In the genomic region with DNA sequence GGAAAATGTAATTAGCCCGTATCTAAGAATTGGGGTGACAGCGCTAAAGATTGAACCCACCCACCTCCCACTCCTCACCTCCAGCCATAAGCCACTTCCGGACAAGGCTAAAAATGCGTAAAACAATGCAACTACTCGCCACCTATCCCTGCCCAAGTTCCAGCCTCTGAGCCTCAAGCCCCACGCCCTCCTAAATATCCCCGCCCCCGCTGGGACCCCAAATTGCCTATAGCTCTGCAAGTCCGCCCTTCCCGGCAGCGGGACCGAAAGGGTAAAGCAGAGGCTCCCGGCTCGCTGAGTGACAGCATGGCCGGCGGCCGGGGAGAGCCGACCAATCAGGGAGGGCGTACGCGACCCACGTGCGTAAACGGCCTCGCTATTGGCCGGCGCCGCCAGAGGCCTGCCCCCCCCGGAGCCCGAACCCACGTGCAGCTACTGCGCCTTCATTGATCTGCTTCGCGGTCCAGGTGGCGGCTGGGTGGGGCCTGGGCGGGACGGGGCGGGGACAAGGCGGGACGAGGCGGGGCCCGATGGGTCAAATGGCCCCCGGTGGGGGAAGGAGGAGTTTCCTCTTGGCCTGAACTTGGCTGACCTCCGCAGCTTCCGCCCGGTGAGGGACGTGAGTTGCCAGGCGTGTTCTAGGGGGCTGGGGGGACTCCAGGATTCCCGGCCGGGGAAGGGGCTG, we compare ENCODE assay signal across 8 cellular contexts. TPM values are rescaled to one million over a fixed set of nuclear protein-coding genes. Genes with fewer than 3 reads are reported as not detected.
DNase-seq lines count a peak whose midpoint lies in the region; ATAC-seq, FAIRE-seq and TF ChIP-seq lines count a peak whose summit lies in the region.

A gene (plus strand): TSS at position 564 of the 685 bp plus-strand sequence. CDS start 670 bp downstream, outside the sequence.

- H4K20me1 ChIP-seq in GM23338 (replicated peaks; ENCODE audit: insufficient read depth), result no peaks in the 10 kb centered on the region

- H3K4me1 ChIP-seq in GM23338 (ENCODE audit: insufficient read depth), result peaks cover 11% of the 10 kb centered on the region

- no peak within 1 kb of the TSS for H3K27ac ChIP-seq in GM23338 (ENCODE audit: low read depth)

- H2AFZ ChIP-seq in GM23338, result peak within 1 kb of the TSS; percentile 24

- H3K4me1 Mint-ChIP-seq in GM23338 (peaks cover 18% of the 10 kb centered on the region), natural killer cell (peaks cover 10 to 24% of the 10 kb centered on the region in 2 donors)
- peaks cover 18% of the 10 kb centered on the region for H3K4me1 Mint-ChIP-seq in activated T-helper 1 cell treated with anti-CD3 and anti-CD28 coated beads, Interleukin-12 subunit alpha, Interleukin-12 subunit beta, Interleukin-2, Interleukin-4 antibody, amounts not matched to agents 30 ng/mL and 10 ng/mL and 1 ng/mL, durations not matched to agents 14 hours and 24 hours and 36 hours (ENCODE audit: low read depth)
- peaks cover 20 to 46% of the 10 kb centered on the region in 2 donors for H3K4me1 Mint-ChIP-seq in stimulated activated naive B cell treated with anti-CD40 and anti-IgM and Interleukin-4, amounts not matched to agents 10 μg/mL and 1 μg/mL and 100 μg/mL, for 72 hours

- peak; percentile 98 for DNase-seq in Daoy (ENCODE audit: low read depth)
- DNase-seq in GM23338 (ENCODE audit: low spot score), result peak; percentile 98
- DNase-seq in Kasumi-1 (lab: John Stamatoyannopoulos, UW), result peak; percentile 86 to 90
- DNase-seq in RCC 7860 (ENCODE audit: low spot score), result peak; percentile 89
- peak; percentile 89 for DNase-seq in activated T-helper 1 cell treated with anti-CD3 and anti-CD28 coated beads, Interleukin-12 subunit alpha, Interleukin-12 subunit beta, Interleukin-2, Interleukin-4 antibody, amounts not matched to agents 30 ng/mL and 10 ng/mL and 1 ng/mL, durations not matched to agents 14 hours and 24 hours and 36 hours (ENCODE audit: low spot score)
- peak; percentile 89 for DNase-seq in fibroblast of mammary gland (ENCODE audit: low read depth)
- DNase-seq in natural killer cell, result peak; percentile 90
- DNase-seq in stimulated activated naive B cell treated with anti-CD40 and anti-IgM and Interleukin-4, amounts not matched to agents 10 μg/mL and 1 μg/mL and 100 μg/mL, for 72 hours, result peak; percentile 95

- peak within 1 kb of the TSS; percentile 85 for H3K4me2 ChIP-seq in GM23338

- intact Hi-C loops in activated T-helper 1 cell treated with anti-CD3 and anti-CD28 coated beads, Interleukin-12 subunit alpha, Interleukin-12 subunit beta, Interleukin-2, Interleukin-4 antibody, amounts not matched to agents 30 ng/mL and 10 ng/mL and 1 ng/mL, durations not matched to agents 14 hours and 24 hours and 36 hours (cut with micrococcal nuclease), result loop anchor here (1.0 to 2.0 kb wide), 3 partner anchors 14 to 58 kb away; no protein-coding TSS in a partner anchor
- intact Hi-C loops in natural killer cell (cut with micrococcal nuclease), result loop anchor here (10.0 kb wide), 1 partner anchor 58 kb away; no protein-coding TSS in a partner anchor

- H3K27me3 ChIP-seq in GM23338 (ENCODE audit: insufficient read depth), result peaks cover 17% of the 10 kb centered on the region

- no peaks in the 10 kb centered on the region for H3K36me3 ChIP-seq in GM23338 (ENCODE audit: insufficient read depth)

- peaks cover 5% of the 10 kb centered on the region; the same call in 1 of the 2 replicates for H3F3A ChIP-seq in GM23338 (replicated peaks; ENCODE audit: low read depth)

- TF ChIP-seq CTCF in GM23338 (conservative IDR thresholded peaks at IDR 0.05; ENCODE audit: low read depth in 2 of 2), result no peak
- no peak for TF ChIP-seq CTCF in fibroblast of mammary gland (conservative IDR thresholded peaks at IDR 0.05; ENCODE audit: control insufficient read depth, insufficient read depth, low read depth, low read length)
- TF ChIP-seq CTCF in natural killer cell (IDR thresholded peaks at IDR 0.05), result no peak

- no peaks in the 10 kb centered on the region for H3K9me2 ChIP-seq in GM23338 (ENCODE audit: insufficient read depth)

- FAIRE-seq in RCC 7860 (lab: Jason Lieb, UNC), result peak; percentile 51

- H3K27me3 Mint-ChIP-seq in GM23338 (ENCODE audit: insufficient read depth, low read depth, poor library complexity), result peaks cover 60% of the 10 kb centered on the region
- H3K27me3 Mint-ChIP-seq in activated T-helper 1 cell treated with anti-CD3 and anti-CD28 coated beads, Interleukin-12 subunit alpha, Interleukin-12 subunit beta, Interleukin-2, Interleukin-4 antibody, amounts not matched to agents 30 ng/mL and 10 ng/mL and 1 ng/mL, durations not matched to agents 14 hours and 24 hours and 36 hours (ENCODE audit: insufficient read depth), result peaks cover 37% of the 10 kb centered on the region
- H3K27me3 Mint-ChIP-seq in natural killer cell (ENCODE audit: low read depth in 2 of 2), result peaks cover 8 to 11% of the 10 kb centered on the region in 2 donors
- H3K27me3 Mint-ChIP-seq in stimulated activated naive B cell treated with anti-CD40 and anti-IgM and Interleukin-4, amounts not matched to agents 10 μg/mL and 1 μg/mL and 100 μg/mL, for 72 hours, result peaks cover 6 to 12% of the 10 kb centered on the region in 2 donors

- H3K79me2 ChIP-seq in GM23338 (replicated peaks; ENCODE audit: insufficient read depth), result no peaks in the 10 kb centered on the region

- ATAC-seq in GM23338, result peak; percentile 90
- ATAC-seq in natural killer cell, result peak; percentile 97 to 99 (median 98)
- peak; percentile 99 for ATAC-seq in stimulated activated naive B cell treated with anti-CD40 and anti-IgM and Interleukin-4, amounts not matched to agents 10 μg/mL and 1 μg/mL and 100 μg/mL, for 72 hours (replicated peaks)

- H3K9me3 Mint-ChIP-seq in GM23338 (no peaks in the 10 kb centered on the region), natural killer cell (no peaks in the 10 kb centered on the region)
- no peaks in the 10 kb centered on the region for H3K9me3 Mint-ChIP-seq in activated T-helper 1 cell treated with anti-CD3 and anti-CD28 coated beads, Interleukin-12 subunit alpha, Interleukin-12 subunit beta, Interleukin-2, Interleukin-4 antibody, amounts not matched to agents 30 ng/mL and 10 ng/mL and 1 ng/mL, durations not matched to agents 14 hours and 24 hours and 36 hours
- H3K9me3 Mint-ChIP-seq in stimulated activated naive B cell treated with anti-CD40 and anti-IgM and Interleukin-4, amounts not matched to agents 10 μg/mL and 1 μg/mL and 100 μg/mL, for 72 hours, result no peaks in the 10 kb centered on the region

- peak within 1 kb of the TSS; percentile 58 for H3K4me3 ChIP-seq in GM23338
- peak within 1 kb of the TSS; percentile 54 for H3K4me3 ChIP-seq in fibroblast of mammary gland (ENCODE audit: control insufficient read depth, low read depth, low read length)

- H3K27ac Mint-ChIP-seq in GM23338, result no peak within 1 kb of the TSS; the same call in 1 of the 2 replicates
- H3K27ac Mint-ChIP-seq in activated T-helper 1 cell treated with anti-CD3 and anti-CD28 coated beads, Interleukin-12 subunit alpha, Interleukin-12 subunit beta, Interleukin-2, Interleukin-4 antibody, amounts not matched to agents 30 ng/mL and 10 ng/mL and 1 ng/mL, durations not matched to agents 14 hours and 24 hours and 36 hours, result peak within 1 kb of the TSS; percentile 86
- H3K27ac Mint-ChIP-seq in natural killer cell, result peak within 1 kb of the TSS; percentile 45 to 89
- peak within 1 kb of the TSS; percentile 93 for H3K27ac Mint-ChIP-seq in stimulated activated naive B cell treated with anti-CD40 and anti-IgM and Interleukin-4, amounts not matched to agents 10 μg/mL and 1 μg/mL and 100 μg/mL, for 72 hours

- H3K36me3 Mint-ChIP-seq in GM23338 (ENCODE audit: low read depth) (no peaks in the 10 kb centered on the region), natural killer cell (no peaks in the 10 kb centered on the region)
- no peaks in the 10 kb centered on the region for H3K36me3 Mint-ChIP-seq in activated T-helper 1 cell treated with anti-CD3 and anti-CD28 coated beads, Interleukin-12 subunit alpha, Interleukin-12 subunit beta, Interleukin-2, Interleukin-4 antibody, amounts not matched to agents 30 ng/mL and 10 ng/mL and 1 ng/mL, durations not matched to agents 14 hours and 24 hours and 36 hours (ENCODE audit: low read depth)
- H3K36me3 Mint-ChIP-seq in stimulated activated naive B cell treated with anti-CD40 and anti-IgM and Interleukin-4, amounts not matched to agents 10 μg/mL and 1 μg/mL and 100 μg/mL, for 72 hours, result peaks cover 0 to 3% of the 10 kb centered on the region in 2 donors

- H3K4me3 Mint-ChIP-seq in GM23338 (peak within 1 kb of the TSS; percentile 75), natural killer cell (peak within 1 kb of the TSS; percentile 88)
- H3K4me3 Mint-ChIP-seq in activated T-helper 1 cell treated with anti-CD3 and anti-CD28 coated beads, Interleukin-12 subunit alpha, Interleukin-12 subunit beta, Interleukin-2, Interleukin-4 antibody, amounts not matched to agents 30 ng/mL and 10 ng/mL and 1 ng/mL, durations not matched to agents 14 hours and 24 hours and 36 hours, result peak within 1 kb of the TSS; percentile 92
- H3K4me3 Mint-ChIP-seq in stimulated activated naive B cell treated with anti-CD40 and anti-IgM and Interleukin-4, amounts not matched to agents 10 μg/mL and 1 μg/mL and 100 μg/mL, for 72 hours, result peak within 1 kb of the TSS; percentile 99

TF ChIP-seq in GM23338, 12 proteins besides CTCF, POLR2A, EP300 and RAD21:
- no peak for TF ChIP-seq JUNB (IDR thresholded peaks at IDR 0.05; ENCODE audit: unreplicated experiment)
TF ChIP-seq in GM23338: peak in this region for 0.

RNA-seq across cellular contexts. Expression of the gene that starts here (rescaled TPM):
- 0.69 and 12.3 TPM in 2 replicates for total RNA-seq in Daoy (2014; rRNA removed; shearing (Covaris generic))
- total RNA-seq in GM23338 (2014; rRNA removed; shearing (Covaris generic)), result 0.70 and 2.4 TPM in 2 replicates
- 1.3 and 2.4 TPM in 2 replicates for polyA plus RNA-seq in GM23338 (2016; fragmentation: Nextera tagmentation; extraction: Ambion mirVana)
- total RNA-seq in activated T-helper 1 cell treated with anti-CD3 and anti-CD28 coated beads, Interleukin-12 subunit alpha, Interleukin-12 subunit beta, Interleukin-2, Interleukin-4 antibody, amounts not matched to agents 30 ng/mL and 10 ng/mL and 1 ng/mL, durations not matched to agents 14 hours and 24 hours and 36 hours, result 0.57 and 0.83 TPM in 2 replicates
- total RNA-seq in natural killer cell, result 1 to 10 TPM in 1 of 3 donors, under 1 TPM in 1, not detected in 1; 0.49 to 2.2 TPM

Comparison
In these comparisons a context has a peak if more than half of its experiments do, and no peak if none do; other contexts are left out.
1. Peak in DNase-seq in activated T-helper 1 cell treated with anti-CD3 and anti-CD28 coated beads, Interleukin-12 subunit alpha, Interleukin-12 subunit beta, Interleukin-2, Interleukin-4 antibody, amounts not matched to agents 30 ng/mL and 10 ng/mL and 1 ng/mL, durations not matched to agents 14 hours and 24 hours and 36 hours; RNA of the gene not detected or under 1 TPM.